Comparison of ENCODE assay signal across 19 cellular contexts in the genomic region with DNA sequence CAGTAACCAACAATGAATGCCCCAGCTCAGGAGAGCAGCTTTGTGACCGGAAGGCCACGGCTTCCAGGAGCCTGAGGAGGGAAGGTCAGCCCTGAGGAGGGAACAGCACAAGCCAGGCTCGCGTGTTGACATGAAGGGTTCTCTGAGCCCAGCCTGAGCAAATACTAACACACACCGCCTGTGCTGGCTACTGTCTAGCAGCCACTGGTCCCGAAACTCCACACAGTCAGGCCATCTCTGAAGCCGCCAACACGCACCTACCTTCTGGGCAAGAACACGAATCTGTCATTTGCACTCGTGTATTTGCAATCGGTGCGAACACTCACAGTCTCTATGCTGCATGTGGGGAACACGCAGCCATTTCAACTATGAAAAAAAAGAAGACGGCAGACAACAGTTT. TPM values are rescaled to one million over a fixed set of nuclear protein-coding genes. Genes with fewer than 3 reads are reported as not detected.
DNase-seq lines count a peak whose midpoint lies in the region; ATAC-seq and TF ChIP-seq lines count a peak whose summit lies in the region.
"Had no signal": no experiment of that assay in that cellular context is flagged by ENCODE, and none has a peak within 500 bp of the region (broad histone marks: within the 10 kb centered on the region; RNA-seq: fewer than 3 reads in every experiment).

No MANE protein-coding gene starts in this region.

- ATAC-seq in HG02981 (IDR thresholded peaks at IDR 0.05; ENCODE audit: unreplicated experiment) = no peak
- no peak for ATAC-seq in HG02588 (IDR thresholded peaks at IDR 0.05; ENCODE audit: unreplicated experiment)
- ATAC-seq: GM12878, GM23338, HCT116, K562, PC-3 had no signal

- H3K4me3 Mint-ChIP-seq in chondrocyte (ENCODE audit: unreplicated experiment) (no peak overlapping the region), type B pancreatic cell (no peak overlapping the region)
- H3K4me3 Mint-ChIP-seq: CD4-positive, CD25-positive, alpha-beta regulatory T cell; GM23338 had no signal

- no peaks in the 10 kb centered on the region for H3K4me1 Mint-ChIP-seq in chondrocyte (ENCODE audit: low read depth)
- peaks cover 19% of the 10 kb centered on the region for H3K4me1 Mint-ChIP-seq in type B pancreatic cell (ENCODE audit: unreplicated experiment)
- H3K4me1 Mint-ChIP-seq: CD4-positive, CD25-positive, alpha-beta regulatory T cell; GM23338 had no signal

- peak; percentile 35 for DNase-seq in NCI-H146 (lab: John Stamatoyannopoulos, UW)
- DNase-seq in NCI-H146 treated with DMSO at 0.1 percent for 48 hours (lab: John Stamatoyannopoulos, UW; ENCODE audit: unreplicated experiment) = no peak
- peak; percentile 62 for DNase-seq in NCI-H510A treated with DMSO at 0.1 percent for 48 hours (lab: John Stamatoyannopoulos, UW)
- DNase-seq in chondrocyte (ENCODE audit: low spot score) = peak; percentile 39
- no peak for DNase-seq in type B pancreatic cell (ENCODE audit: extremely low spot score, unreplicated experiment)
- DNase-seq in cerebellum (ENCODE audit: low spot score) = no peak
- DNase-seq: 8988T; Caco-2; CD4-positive, CD25-positive, alpha-beta regulatory T cell; EL; NCI-H2081; NCI-H524; PC-3 had no signal

- H3K9me3 Mint-ChIP-seq in chondrocyte (ENCODE audit: low read depth) = peaks cover 3% of the 10 kb centered on the region
- H3K9me3 Mint-ChIP-seq in type B pancreatic cell = peaks cover 4% of the 10 kb centered on the region

- no peak for TF ChIP-seq CTCF in chondrocyte (IDR thresholded peaks at IDR 0.05)
- TF ChIP-seq CTCF in type B pancreatic cell (conservative IDR thresholded peaks at IDR 0.05) = no peak

- H3K27me3 Mint-ChIP-seq in chondrocyte (ENCODE audit: low read depth) (peaks cover 10% of the 10 kb centered on the region), type B pancreatic cell (no peaks in the 10 kb centered on the region)
- H3K27me3 Mint-ChIP-seq: CD4-positive, CD25-positive, alpha-beta regulatory T cell had no signal

- no peaks in the 10 kb centered on the region for H3K36me3 Mint-ChIP-seq in chondrocyte (ENCODE audit: low read depth)
- H3K36me3 Mint-ChIP-seq in type B pancreatic cell = no peaks in the 10 kb centered on the region
- H3K36me3 Mint-ChIP-seq: CD4-positive, CD25-positive, alpha-beta regulatory T cell had no signal

- no peak overlapping the region for H3K27ac Mint-ChIP-seq in chondrocyte (ENCODE audit: unreplicated experiment)
- H3K27ac Mint-ChIP-seq in type B pancreatic cell = peak overlapping the region; percentile 30
- H3K27ac Mint-ChIP-seq: CD4-positive, CD25-positive, alpha-beta regulatory T cell; GM23338 had no signal

RNA-seq across cellular contexts. Expression of a gene that starts 58.0 kb away (rescaled TPM):
- total RNA-seq in chondrocyte (0.18 to 0.92 TPM (median 0.30 TPM) in 3 replicates), type B pancreatic cell (ENCODE audit: low replicate concordance) (23.7 and 35.6 TPM in 2 replicates), cerebellum (14.5 TPM)
- total RNA-seq: Caco-2; CD4-positive, CD25-positive, alpha-beta regulatory T cell; K562; PC-3 had no signal

Comparison
In these comparisons a context has a peak if more than half of its experiments do, and no peak if none do; other contexts are left out.
1. DNase-seq: peak in NCI-H146 (single experiment), NCI-H510A treated with DMSO at 0.1 percent for 48 hours (single experiment) and chondrocyte (single experiment); none in NCI-H146 treated with DMSO at 0.1 percent for 48 hours (single experiment), type B pancreatic cell (single experiment) and cerebellum (single experiment).